ENCODE assay signal across 8 cellular contexts in genomic region chrX:14872851-14873675, GRCh38. TPM values are rescaled to one million over a fixed set of nuclear protein-coding genes. Genes with fewer than 3 reads are reported as not detected.
A peak's percentile ranks its signal among the peaks of the same experiment; 100 is the strongest.
DNase-seq lines count a peak whose midpoint lies in the region; ATAC-seq and TF ChIP-seq lines count a peak whose summit lies in the region.

Gene FANCB, minus strand, starts transcription at chrX:14873069. Its CDS starts 7,559 bp downstream, at chrX:14865510.
Gene MOSPD2, plus strand, starts transcription at chrX:14873421. Its CDS starts 108 bp downstream, at chrX:14873529.

- DNase-seq in NCI-H526 (lab: John Stamatoyannopoulos, UW): peak; percentile 97 to 99
- peak; percentile 95 for DNase-seq in activated CD4-positive, alpha-beta T cell treated with anti-CD3 and anti-CD28 coated beads for 48 hours
- peak; percentile 93 for DNase-seq in colonic mucosa
- peak; percentile 65 to 89 (median 82) for DNase-seq in stimulated activated CD4-positive, alpha-beta T cell treated with anti-CD3 and anti-CD28 coated beads, Interleukin-1b, Interleukin-23, amount 100 ng/mL, for 24 hours (ENCODE audit: low read depth in 4 of 4, low spot score in 1 of 4)

- H3K9ac ChIP-seq in BLaER1 treated with 17β-estradiol and CSF1 and Interleukin-3, amounts not matched to agents 10 nM and 100 nM: peak within 1 kb of the TSS; percentile 76 to 85 (median 84)
- H3K9ac ChIP-seq in colonic mucosa (ENCODE audit: low read depth in 2 of 2, low read length in 2 of 2): peak within 1 kb of the TSS; percentile 71 to 78

- no peak for TF ChIP-seq CTCF in colonic mucosa (IDR thresholded peaks at IDR 0.05)

- peaks cover 4 to 24% (median 12%) of the 10 kb centered on the region in 10 experiments; a peak in 12 of 20 replicates for H3K4me1 ChIP-seq in BLaER1 treated with 17β-estradiol and CSF1 and Interleukin-3, amounts not matched to agents 10 nM and 100 nM
- H3K4me1 ChIP-seq in colonic mucosa: no peaks in the 10 kb centered on the region

- peak; percentile 96 for ATAC-seq in GM19328 (IDR thresholded peaks at IDR 0.05; ENCODE audit: unreplicated experiment)
- ATAC-seq in HG03469 (IDR thresholded peaks at IDR 0.05; ENCODE audit: unreplicated experiment): peak; percentile 94

- peak within 1 kb of the TSS; percentile 65 to 81 (median 74) for H3K4me3 ChIP-seq in BLaER1 treated with 17β-estradiol and CSF1 and Interleukin-3, amounts not matched to agents 10 nM and 100 nM
- H3K4me3 ChIP-seq in colonic mucosa: peak within 1 kb of the TSS; percentile 54

- peaks cover 3 to 14% (median 5%) of the 10 kb centered on the region in 11 experiments; a peak in 20 of 22 replicates for H3K9me3 ChIP-seq in BLaER1 treated with 17β-estradiol and CSF1 and Interleukin-3, amounts not matched to agents 10 nM and 100 nM (replicated peaks in 1 of 11)
- H3K9me3 ChIP-seq in colonic mucosa: no peaks in the 10 kb centered on the region

- peak within 1 kb of the TSS; percentile 56 to 87 (median 81); a peak in 21 of 22 replicates for H3K27ac ChIP-seq in BLaER1 treated with 17β-estradiol and CSF1 and Interleukin-3, amounts not matched to agents 10 nM and 100 nM
- H3K27ac ChIP-seq in colonic mucosa (peak within 1 kb of the TSS; percentile 50), layer of hippocampus (ENCODE audit: low read depth, low read length) (peak within 1 kb of the TSS; percentile 63)

- intact Hi-C loops in colonic mucosa (cut with DNase I): no loop called here

- peaks cover 32 to 72% (median 53%) of the 10 kb centered on the region in 11 experiments; a peak in 21 of 22 replicates for H3K27me3 ChIP-seq in BLaER1 treated with 17β-estradiol and CSF1 and Interleukin-3, amounts not matched to agents 10 nM and 100 nM
- no peaks in the 10 kb centered on the region for H3K27me3 ChIP-seq in colonic mucosa
- H3K27me3 ChIP-seq in layer of hippocampus (ENCODE audit: control insufficient read depth, insufficient read depth, low read length): no peaks in the 10 kb centered on the region

- no peaks in the 10 kb centered on the region for H4K20me1 ChIP-seq in BLaER1 treated with 17β-estradiol and CSF1 and Interleukin-3, amounts not matched to agents 10 nM and 100 nM

- H3K4me2 ChIP-seq in BLaER1 treated with 17β-estradiol and CSF1 and Interleukin-3, amounts not matched to agents 10 nM and 100 nM: peak within 1 kb of the TSS; percentile 66 to 84 (median 79)

- peaks cover 0 to 8% (median 4%) of the 10 kb centered on the region in 11 experiments; a peak in 8 of 22 replicates for H3K36me3 ChIP-seq in BLaER1 treated with 17β-estradiol and CSF1 and Interleukin-3, amounts not matched to agents 10 nM and 100 nM
- no peaks in the 10 kb centered on the region for H3K36me3 ChIP-seq in colonic mucosa

RNA-seq across cellular contexts. Expression of gene FANCB, which starts in this region (rescaled TPM):
- 1 to 10 TPM; 1.2 to 4.3 TPM for total RNA-seq in colonic mucosa

RNA-seq across cellular contexts. Expression of gene MOSPD2, which starts in this region (rescaled TPM):
- total RNA-seq in colonic mucosa: 10 to 100 TPM in 1 of 2 donors, 1 to 10 TPM in 1; 8.7 to 11.0 TPM

Comparison
In these comparisons a context has a peak if more than half of its experiments do, and no peak if none do; other contexts are left out.
1. Peak in every context shown above with its lines: DNase-seq, ATAC-seq, H3K4me3 ChIP-seq and H3K27ac ChIP-seq.